2 cellular contexts compared by ENCODE assay signal in the genomic region with DNA sequence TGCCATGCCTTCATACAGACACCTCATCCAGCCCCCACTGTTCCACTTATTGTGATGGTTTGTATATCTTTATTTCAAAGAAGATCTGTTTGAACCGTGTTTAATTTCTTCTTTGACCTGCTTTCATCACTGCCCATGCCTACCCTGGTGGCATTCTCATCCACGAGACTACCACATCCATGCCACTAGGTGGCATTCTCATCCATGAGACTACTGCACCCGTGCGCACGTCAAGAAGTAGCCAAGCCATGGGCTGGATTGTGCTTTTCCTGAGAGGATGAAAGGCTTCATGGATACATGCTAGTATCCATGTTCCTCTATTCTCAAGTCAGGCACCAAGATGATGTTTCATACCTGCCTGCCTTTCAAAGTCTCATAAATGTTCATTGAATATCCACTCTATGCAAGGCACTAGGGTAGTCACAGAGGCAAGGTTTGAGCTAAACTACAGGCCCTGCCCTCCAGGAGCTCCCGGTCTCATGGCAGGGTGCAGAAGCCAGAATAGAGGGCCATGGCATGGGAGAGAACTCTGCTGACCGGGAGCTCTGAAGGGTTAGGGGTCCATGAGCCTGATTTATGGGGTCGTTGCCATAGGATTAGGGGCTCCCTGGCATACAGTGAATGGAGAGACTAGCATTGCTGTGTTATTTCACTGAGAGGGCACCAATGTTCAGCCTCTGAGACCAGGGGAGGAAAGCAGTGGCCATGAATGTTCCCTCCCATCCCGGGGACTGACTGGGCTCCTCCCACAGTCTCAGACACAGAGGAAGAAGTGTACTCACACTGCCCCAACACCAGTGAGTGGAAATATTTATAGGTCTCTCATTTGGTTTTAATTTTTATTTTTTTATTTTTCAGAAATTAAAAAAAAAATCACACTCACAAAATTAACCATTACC.
A peak's percentile ranks its signal among the peaks of the same experiment; 100 is the strongest.
TF ChIP-seq lines count a peak whose summit lies in the region.

No MANE protein-coding gene starts in this region.

TF ChIP-seq in Ishikawa, 13 proteins besides CTCF, POLR2A, EP300 and RAD21:
- no peak for TF ChIP-seq NFIC (IDR thresholded peaks at IDR 0.05)
- TF ChIP-seq, protein P1, sequence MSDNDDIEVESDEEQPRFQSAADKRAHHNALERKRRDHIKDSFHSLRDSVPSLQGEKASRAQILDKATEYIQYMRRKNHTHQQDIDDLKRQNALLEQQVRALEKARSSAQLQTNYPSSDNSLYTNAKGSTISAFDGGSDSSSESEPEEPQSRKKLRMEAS (IDR thresholded peaks at IDR 0.05) = 0 out of 2 replicates have a peak, but pooled peaks have one; percentile 15

TF ChIP-seq in HepG2, 621 proteins besides CTCF, POLR2A, EP300 and RAD21:
- TF ChIP-seq SMC3 (IDR thresholded peaks at IDR 0.05; ENCODE audit: low read length) = peak; percentile 35
- peak; percentile 86 for TF ChIP-seq STAG1 (CRISPR knock-in tag; IDR thresholded peaks at IDR 0.05)
- no peak for TF ChIP-seq ZNF530 (CRISPR knock-in tag; IDR thresholded peaks at IDR 0.05; ENCODE audit: low read depth)
- TF ChIP-seq, protein P2, sequence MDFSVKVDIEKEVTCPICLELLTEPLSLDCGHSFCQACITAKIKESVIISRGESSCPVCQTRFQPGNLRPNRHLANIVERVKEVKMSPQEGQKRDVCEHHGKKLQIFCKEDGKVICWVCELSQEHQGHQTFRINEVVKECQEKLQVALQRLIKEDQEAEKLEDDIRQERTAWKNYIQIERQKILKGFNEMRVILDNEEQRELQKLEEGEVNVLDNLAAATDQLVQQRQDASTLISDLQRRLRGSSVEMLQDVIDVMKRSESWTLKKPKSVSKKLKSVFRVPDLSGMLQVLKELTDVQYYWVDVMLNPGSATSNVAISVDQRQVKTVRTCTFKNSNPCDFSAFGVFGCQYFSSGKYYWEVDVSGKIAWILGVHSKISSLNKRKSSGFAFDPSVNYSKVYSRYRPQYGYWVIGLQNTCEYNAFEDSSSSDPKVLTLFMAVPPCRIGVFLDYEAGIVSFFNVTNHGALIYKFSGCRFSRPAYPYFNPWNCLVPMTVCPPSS (IDR thresholded peaks at IDR 0.05) = no peak
- TF ChIP-seq PAX8 (CRISPR knock-in tag; IDR thresholded peaks at IDR 0.05; ENCODE audit: borderline replicate concordance) = no peak
- TF ChIP-seq ZNF20 (CRISPR knock-in tag; IDR thresholded peaks at IDR 0.05) = no peak
- no peak for TF ChIP-seq HNRNPUL1 (IDR thresholded peaks at IDR 0.05; ENCODE audit: low read depth, low read length)
- TF ChIP-seq ZNF567 (CRISPR knock-in tag; IDR thresholded peaks at IDR 0.05; ENCODE audit: borderline replicate concordance) = no peak
- TF ChIP-seq, protein P3, sequence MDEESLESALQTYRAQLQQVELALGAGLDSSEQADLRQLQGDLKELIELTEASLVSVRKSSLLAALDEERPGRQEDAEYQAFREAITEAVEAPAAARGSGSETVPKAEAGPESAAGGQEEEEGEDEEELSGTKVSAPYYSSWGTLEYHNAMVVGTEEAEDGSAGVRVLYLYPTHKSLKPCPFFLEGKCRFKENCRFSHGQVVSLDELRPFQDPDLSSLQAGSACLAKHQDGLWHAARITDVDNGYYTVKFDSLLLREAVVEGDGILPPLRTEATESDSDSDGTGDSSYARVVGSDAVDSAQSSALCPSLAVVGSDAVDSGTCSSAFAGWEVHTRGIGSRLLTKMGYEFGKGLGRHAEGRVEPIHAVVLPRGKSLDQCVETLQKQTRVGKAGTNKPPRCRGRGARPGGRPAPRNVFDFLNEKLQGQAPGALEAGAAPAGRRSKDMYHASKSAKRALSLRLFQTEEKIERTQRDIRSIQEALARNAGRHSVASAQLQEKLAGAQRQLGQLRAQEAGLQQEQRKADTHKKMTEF (CRISPR knock-in tag; IDR thresholded peaks at IDR 0.05) = no peak
- TF ChIP-seq TCF12 (IDR thresholded peaks at IDR 0.05) = no peak
- TF ChIP-seq TCF12 (CRISPR knock-in tag; IDR thresholded peaks at IDR 0.05) = no peak
- TF ChIP-seq ZFP36L1 (CRISPR knock-in tag; IDR thresholded peaks at IDR 0.05) = peak; percentile 77; the same call in 1 of the 2 replicates
- no peak for TF ChIP-seq U2AF2 (IDR thresholded peaks at IDR 0.05; ENCODE audit: low read depth, low read length)
- TF ChIP-seq NFYB (CRISPR knock-in tag; IDR thresholded peaks at IDR 0.05) = no peak
- TF ChIP-seq, protein P4, sequence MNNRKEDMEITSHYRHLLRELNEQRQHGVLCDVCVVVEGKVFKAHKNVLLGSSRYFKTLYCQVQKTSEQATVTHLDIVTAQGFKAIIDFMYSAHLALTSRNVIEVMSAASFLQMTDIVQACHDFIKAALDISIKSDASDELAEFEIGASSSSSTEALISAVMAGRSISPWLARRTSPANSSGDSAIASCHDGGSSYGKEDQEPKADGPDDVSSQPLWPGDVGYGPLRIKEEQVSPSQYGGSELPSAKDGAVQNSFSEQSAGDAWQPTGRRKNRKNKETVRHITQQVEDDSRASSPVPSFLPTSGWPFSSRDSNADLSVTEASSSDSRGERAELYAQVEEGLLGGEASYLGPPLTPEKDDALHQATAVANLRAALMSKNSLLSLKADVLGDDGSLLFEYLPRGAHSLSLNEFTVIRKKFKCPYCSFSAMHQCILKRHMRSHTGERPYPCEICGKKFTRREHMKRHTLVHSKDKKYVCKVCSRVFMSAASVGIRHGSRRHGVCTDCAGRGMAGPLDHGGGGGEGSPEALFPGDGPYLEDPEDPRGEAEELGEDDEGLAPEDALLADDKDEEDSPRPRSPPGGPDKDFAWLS (CRISPR knock-in tag; IDR thresholded peaks at IDR 0.05; ENCODE audit: borderline replicate concordance) = no peak
